In genomic region chr7:23487670-23488069, GRCh38 we compare ENCODE assay signal across 31 cellular contexts. TPM values are rescaled to one million over a fixed set of nuclear protein-coding genes. Genes with fewer than 3 reads are reported as not detected.
"Had no signal": no experiment of that assay in that cellular context is flagged by ENCODE, and none has a peak within 500 bp of the region (broad histone marks: within the 10 kb centered on the region; RNA-seq: fewer than 3 reads in every experiment).

No MANE protein-coding gene starts in this region.

- H3K27me3 ChIP-seq: ascending aorta, breast epithelium, cardiac muscle cell, colonic mucosa, gastroesophageal sphincter had no signal

- DNase-seq: activated CD4-positive, alpha-beta memory T cell treated with anti-CD3 and anti-CD28 coated beads, Interleukin-2, amount 10 ng/mL, durations not matched to agents 7 days and 5 days; activated CD4-positive, alpha-beta T cell treated with anti-CD3 and anti-CD28 coated beads for 1 hour; activated CD4-positive, alpha-beta T cell treated with anti-CD3 and anti-CD28 coated beads for 4 hours; activated CD4-positive, alpha-beta T cell treated with anti-CD3 and anti-CD28 coated beads, Interleukin-2, amount 10 ng/mL, durations not matched to agents 7 days and 5 days; activated CD4-positive, alpha-beta T cell treated with anti-CD3 and anti-CD28 coated beads, Interleukin-2, amount 50 U/mL, for 4 hours; activated CD4-positive, CD25-positive, alpha-beta regulatory T cell; activated CD8-positive, alpha-beta memory T cell treated with anti-CD3 and anti-CD28 coated beads, Interleukin-2, amount 50 U/mL, for 48 hours; activated gamma-delta T cell; activated naive CD4-positive, alpha-beta T cell; activated naive CD4-positive, alpha-beta T cell treated with anti-CD3 and anti-CD28 coated beads, Interleukin-2, amount 10 ng/mL, durations not matched to agents 7 days and 5 days; activated naive CD8-positive, alpha-beta T cell treated with anti-CD3 and anti-CD28 coated beads, Interleukin-2, amount 10 ng/mL, durations not matched to agents 7 days and 5 days; activated T-cell treated with anti-CD3 and anti-CD28 coated beads for 4 hours; activated T-cell treated with anti-CD3 and anti-CD28 coated beads, Interleukin-2, amount 50 U/mL, for 24 hours; activated T-cell treated with anti-CD3 and anti-CD28 coated beads, Interleukin-2, amount 50 U/mL, for 72 hours; central memory CD4-positive, alpha-beta T cell; cerebellar nuclear complex; colonic mucosa; effector CD8-positive, alpha-beta T cell; esophagus squamous epithelium; foreskin melanocyte; heart right ventricle; T-helper 2 cell had no signal

- H3K9me3 ChIP-seq: ascending aorta, breast epithelium, colonic mucosa, esophagus squamous epithelium, gastroesophageal sphincter, heart right ventricle had no signal

- FAIRE-seq: endometrium, endothelial cell of umbilical vein had no signal

- H3K27ac Mint-ChIP-seq: activated CD4-positive, alpha-beta memory T cell treated with anti-CD3 and anti-CD28 coated beads, Interleukin-2, amount 10 ng/mL, durations not matched to agents 7 days and 5 days; activated CD4-positive, alpha-beta T cell treated with anti-CD3 and anti-CD28 coated beads, Interleukin-2, amount 10 ng/mL, durations not matched to agents 7 days and 5 days; activated naive CD4-positive, alpha-beta T cell treated with anti-CD3 and anti-CD28 coated beads, Interleukin-2, amount 10 ng/mL, durations not matched to agents 7 days and 5 days; activated naive CD4-positive, alpha-beta T cell treated with anti-CD3 and anti-CD28 coated beads, Interleukin-2, amount 50 U/mL, for 72 hours; activated naive CD8-positive, alpha-beta T cell treated with anti-CD3 and anti-CD28 coated beads, Interleukin-2, amount 10 ng/mL, durations not matched to agents 7 days and 5 days; activated T-cell treated with anti-CD3 and anti-CD28 coated beads, Interleukin-2, amount 50 U/mL, for 24 hours; activated T-cell treated with anti-CD3 and anti-CD28 coated beads, Interleukin-2, amount 50 U/mL, for 72 hours; brain had no signal

- H3K4me3 ChIP-seq: ascending aorta, breast epithelium, cardiac muscle cell, colonic mucosa, esophagus squamous epithelium, gastroesophageal sphincter, heart right ventricle had no signal

- H3K27me3 Mint-ChIP-seq: activated CD4-positive, alpha-beta T cell treated with anti-CD3 and anti-CD28 coated beads, Interleukin-2, amount 10 ng/mL, durations not matched to agents 7 days and 5 days; activated T-cell treated with anti-CD3 and anti-CD28 coated beads, Interleukin-2, amount 50 U/mL, for 24 hours had no signal

- ATAC-seq: activated naive CD4-positive, alpha-beta T cell treated with anti-CD3 and anti-CD28 coated beads, Interleukin-2, amount 50 U/mL, for 72 hours; activated T-cell treated with anti-CD3 and anti-CD28 coated beads, Interleukin-2, amount 50 U/mL, for 72 hours; gastroesophageal sphincter; heart right ventricle had no signal

- H3K4me1 ChIP-seq: ascending aorta, breast epithelium, colonic mucosa had no signal

- H3K36me3 Mint-ChIP-seq: activated naive CD4-positive, alpha-beta T cell treated with anti-CD3 and anti-CD28 coated beads, Interleukin-2, amount 50 U/mL, for 72 hours had no signal

- H3K4me1 Mint-ChIP-seq: brain had no signal

- H3K9me3 Mint-ChIP-seq: activated CD4-positive, alpha-beta memory T cell treated with anti-CD3 and anti-CD28 coated beads, Interleukin-2, amount 10 ng/mL, durations not matched to agents 7 days and 5 days; activated CD4-positive, alpha-beta T cell treated with anti-CD3 and anti-CD28 coated beads, Interleukin-2, amount 10 ng/mL, durations not matched to agents 7 days and 5 days; activated naive CD4-positive, alpha-beta T cell treated with anti-CD3 and anti-CD28 coated beads, Interleukin-2, amount 10 ng/mL, durations not matched to agents 7 days and 5 days; activated naive CD4-positive, alpha-beta T cell treated with anti-CD3 and anti-CD28 coated beads, Interleukin-2, amount 50 U/mL, for 72 hours; activated naive CD8-positive, alpha-beta T cell treated with anti-CD3 and anti-CD28 coated beads, Interleukin-2, amount 10 ng/mL, durations not matched to agents 7 days and 5 days; activated T-cell treated with anti-CD3 and anti-CD28 coated beads, Interleukin-2, amount 50 U/mL, for 24 hours; activated T-cell treated with anti-CD3 and anti-CD28 coated beads, Interleukin-2, amount 50 U/mL, for 72 hours had no signal

- H3K36me3 ChIP-seq: ascending aorta, breast epithelium, cardiac muscle cell, colonic mucosa, esophagus squamous epithelium, heart right ventricle had no signal

- H3K27ac ChIP-seq: ascending aorta, breast epithelium, cardiac muscle cell, colonic mucosa, epithelial cell of prostate, esophagus squamous epithelium, gastroesophageal sphincter, heart right ventricle had no signal

- H3K4me3 Mint-ChIP-seq: activated CD4-positive, alpha-beta memory T cell treated with anti-CD3 and anti-CD28 coated beads, Interleukin-2, amount 10 ng/mL, durations not matched to agents 7 days and 5 days; activated CD4-positive, alpha-beta T cell treated with anti-CD3 and anti-CD28 coated beads, Interleukin-2, amount 10 ng/mL, durations not matched to agents 7 days and 5 days; activated naive CD4-positive, alpha-beta T cell treated with anti-CD3 and anti-CD28 coated beads, Interleukin-2, amount 10 ng/mL, durations not matched to agents 7 days and 5 days; activated naive CD8-positive, alpha-beta T cell treated with anti-CD3 and anti-CD28 coated beads, Interleukin-2, amount 10 ng/mL, durations not matched to agents 7 days and 5 days; activated T-cell treated with anti-CD3 and anti-CD28 coated beads, Interleukin-2, amount 50 U/mL, for 24 hours; activated T-cell treated with anti-CD3 and anti-CD28 coated beads, Interleukin-2, amount 50 U/mL, for 72 hours; brain had no signal

RNA-seq across cellular contexts. Expression of gene IGF2BP3, which starts 17.4 kb away (rescaled TPM):
- total RNA-seq: ascending aorta had no signal
